ENCODE assay signal across 14 cellular contexts in the genomic region with DNA sequence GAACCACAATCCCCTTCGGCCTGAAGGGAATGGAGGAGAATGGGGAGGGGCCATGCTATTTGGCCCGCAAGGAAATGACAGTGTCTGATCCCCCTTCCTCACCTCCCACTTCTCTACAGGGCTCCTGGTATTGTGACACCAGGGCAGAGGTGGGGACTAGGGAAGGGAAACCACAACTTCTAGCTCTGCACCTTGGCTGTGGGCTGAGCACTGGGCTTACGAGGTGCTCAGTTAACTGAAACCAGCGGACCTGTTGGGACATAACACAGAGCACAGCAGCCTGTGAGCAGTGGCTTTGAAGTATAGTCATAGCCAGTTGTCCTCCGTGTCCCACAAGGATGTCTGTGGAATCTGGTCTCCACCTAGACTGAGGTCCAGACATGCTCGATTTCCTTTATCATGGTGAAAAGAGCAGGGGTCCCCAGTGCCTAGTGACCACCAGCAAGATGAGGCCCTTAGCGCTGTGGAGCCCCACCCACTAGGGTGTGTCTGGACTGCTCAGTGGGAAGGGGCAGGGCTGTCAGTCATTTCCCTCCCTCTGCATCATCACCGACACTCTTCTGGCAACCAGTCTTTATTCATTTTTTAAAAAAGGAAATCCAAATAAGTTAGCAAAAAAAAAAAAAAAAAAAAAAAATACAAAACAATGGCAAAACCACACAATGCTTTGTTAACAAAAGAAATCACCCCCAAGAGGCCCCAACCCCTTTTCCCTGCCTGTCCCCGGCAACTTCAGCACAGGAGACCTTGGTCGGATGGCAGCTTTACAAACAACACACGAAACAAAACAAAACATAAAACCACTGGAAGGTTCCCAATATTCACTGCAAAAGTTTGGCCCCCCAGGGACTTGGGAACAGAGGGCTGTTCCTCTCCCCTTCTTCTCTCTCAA. TPM values are rescaled to one million over a fixed set of nuclear protein-coding genes. Genes with fewer than 3 reads are reported as not detected.
DNase-seq lines count a peak whose midpoint lies in the region; ATAC-seq and TF ChIP-seq lines count a peak whose summit lies in the region.
"Had no signal": no experiment of that assay in that cellular context is flagged by ENCODE, and none has a peak within 500 bp of the region (broad histone marks: within the 10 kb centered on the region; RNA-seq: fewer than 3 reads in every experiment).

No MANE protein-coding gene starts in this region.

- CTCF ChIA-PET in HEK293 (lab: Yijun Ruan, JAX): interaction anchor here (0.6 to 3.8 kb wide), 13 partner anchors 10 to 121 kb away, joined by 3 to 20 read pairs (median 3); no protein-coding TSS in a partner anchor

- TF ChIP-seq EP300 in esophagus muscularis mucosa (IDR thresholded peaks at IDR 0.05): no peak

- H3K9me3 ChIP-seq in HEK293 (ENCODE audit: control insufficient read depth, insufficient read depth, low read depth, low read length): no peaks in the 10 kb centered on the region
- no peaks in the 10 kb centered on the region for H3K9me3 ChIP-seq in esophagus muscularis mucosa

- H3K36me3 ChIP-seq in HEK293 (ENCODE audit: control insufficient read depth in 2 of 2, insufficient read depth in 1 of 2, low read length in 2 of 2) (no peaks in the 10 kb centered on the region), esophagus muscularis mucosa (no peaks in the 10 kb centered on the region)

- 61% methylated on average over 10 of the region's 11 CpGs for WGBS in esophagus muscularis mucosa

- TF ChIP-seq CTCF in HEK293 (tag by site-specific recombination; IDR thresholded peaks at IDR 0.05) (no peak), esophagus muscularis mucosa (IDR thresholded peaks at IDR 0.05) (no peak)

- DNase-seq in NOMO-1 treated with DMSO at 0.1 percent for 48 hours (lab: John Stamatoyannopoulos, UW; ENCODE audit: unreplicated experiment) (peak; percentile 32), esophagus muscularis mucosa (ENCODE audit: extremely low spot score) (peak; percentile 85), skeletal muscle cell (ENCODE audit: low read depth) (no peak), inferior parietal cortex (ENCODE audit: extremely low spot score) (no peak), NCI-H2029 treated with DMSO at 0.1 percent for 48 hours (lab: John Stamatoyannopoulos, UW) (no peak)
- DNase-seq: CD8-positive, alpha-beta memory T cell; HFFc6; NCI-H1417; NCI-H446; occipital lobe; small intestine had no signal

- TF ChIP-seq POLR2A in esophagus muscularis mucosa (IDR thresholded peaks at IDR 0.05; ENCODE audit: low read depth): no peak

- H3K27ac ChIP-seq in HEK293 (ENCODE audit: extremely low read depth, low read depth, low read length) (no peak overlapping the region), esophagus muscularis mucosa (replicated peaks in 1 of 4) (no peak overlapping the region)

- no peaks in the 10 kb centered on the region for H3K4me1 ChIP-seq in HEK293 (ENCODE audit: control insufficient read depth, insufficient read depth, low read length)
- peaks cover 0 to 2% (median 0%) of the 10 kb centered on the region in 4 donors for H3K4me1 ChIP-seq in esophagus muscularis mucosa

- ATAC-seq in GM18520 (IDR thresholded peaks at IDR 0.05; ENCODE audit: unreplicated experiment): no peak
- ATAC-seq: activated CD4-positive, CD25-positive, alpha-beta regulatory T cell treated with anti-CD3 and anti-CD28 coated beads, Interleukin-2, amount 50 U/mL, for 24 hours had no signal

- intact Hi-C loops in esophagus muscularis mucosa (cut with DNase I): no loop called here

- no peak overlapping the region for H3K4me3 ChIP-seq in HEK293 (ENCODE audit: low read depth, low read length)
- H3K4me3 ChIP-seq in esophagus muscularis mucosa: no peak overlapping the region
- H3K4me3 ChIP-seq in skeletal muscle cell (ENCODE audit: low read depth, low read length): peak overlapping the region; percentile 47

- POLR2A ChIA-PET in HEK293 (lab: Yijun Ruan, JAX): interaction anchor here (0.5 kb wide), 1 partner anchor 196 kb away, joined by 4 read pairs; no protein-coding TSS in a partner anchor

- H3K27me3 ChIP-seq in esophagus muscularis mucosa: peaks cover 0 to 32% (median 0%) of the 10 kb centered on the region in 4 donors

TF ChIP-seq in HEK293, 187 proteins besides CTCF, POLR2A, EP300 and RAD21:
- TF ChIP-seq ZNF658 (tag by site-specific recombination; IDR thresholded peaks at IDR 0.05) (no peak), ZSCAN4 (tag by site-specific recombination; IDR thresholded peaks at IDR 0.05) (no peak), ZSCAN16 (tag by site-specific recombination; IDR thresholded peaks at IDR 0.05) (peak; percentile 73; the same call in 1 of the 2 replicates), ZNF214 (tag by site-specific recombination; IDR thresholded peaks at IDR 0.05; ENCODE audit: borderline replicate concordance) (no peak)

RNA-seq across cellular contexts. Expression of gene MYOG, which starts 3.0 kb away (rescaled TPM):
- not detected for total RNA-seq in esophagus muscularis mucosa
- total RNA-seq: CD8-positive, alpha-beta memory T cell; HFFc6; occipital lobe had no signal

RNA-seq across cellular contexts. Expression of gene ADORA1, which starts 44.7 kb away (rescaled TPM):
- total RNA-seq in esophagus muscularis mucosa: 1 to 10 TPM in 2 of 4 donors, under 1 TPM in 2; 0.34 to 1.7 (median 0.80) TPM
- total RNA-seq: CD8-positive, alpha-beta memory T cell had no signal

RNA-seq across cellular contexts. Expression of gene PPFIA4, which starts 56.5 kb away (rescaled TPM):
- total RNA-seq in esophagus muscularis mucosa: 1 to 10 TPM in 2 of 4 donors, under 1 TPM in 2; 0.42 to 1.6 (median 1.1) TPM

Comparison
In these comparisons a context has a peak if more than half of its experiments do, and no peak if none do; other contexts are left out.
1. DNase-seq: peak in NOMO-1 treated with DMSO at 0.1 percent for 48 hours (single experiment) and esophagus muscularis mucosa (single experiment); none in skeletal muscle cell (single experiment), inferior parietal cortex (single experiment) and NCI-H2029 treated with DMSO at 0.1 percent for 48 hours (single experiment).